ENCODE assay signal across 15 cellular contexts in the genomic region with DNA sequence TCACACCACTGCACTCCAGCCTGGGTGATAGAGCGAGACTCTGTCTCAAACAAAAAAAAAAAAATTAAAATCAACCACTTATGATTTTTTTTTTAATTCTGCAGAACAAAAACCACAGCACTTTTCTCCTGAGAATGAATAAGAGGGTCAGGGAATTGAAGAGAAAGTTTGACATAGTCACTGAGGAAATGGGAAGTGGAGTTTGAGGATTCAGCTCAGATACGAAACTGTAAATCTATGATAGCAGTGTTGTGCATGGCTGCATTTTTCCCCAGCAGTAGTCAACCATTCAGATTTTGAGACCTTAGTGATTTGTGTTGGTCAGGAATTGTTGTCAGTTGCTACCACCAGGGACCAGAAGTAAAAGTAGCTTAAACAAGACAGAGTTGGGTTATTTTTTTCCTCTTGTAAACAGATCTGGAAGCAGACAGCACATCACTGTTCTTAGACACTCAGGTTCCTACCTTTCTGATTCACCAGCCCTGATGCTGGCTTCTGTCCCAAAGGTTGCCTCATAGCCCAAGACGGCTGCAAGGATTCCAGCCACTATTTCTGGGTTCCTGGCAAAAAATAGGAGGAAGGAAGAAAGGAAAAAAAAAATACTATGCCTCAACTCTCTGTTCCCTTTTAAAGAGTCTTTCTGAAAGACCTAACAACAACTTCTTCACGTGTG. TPM values are rescaled to one million over a fixed set of nuclear protein-coding genes. Genes with fewer than 3 reads are reported as not detected.
"Had no signal": no experiment of that assay in that cellular context is flagged by ENCODE, and none has a peak within 500 bp of the region (broad histone marks: within the 10 kb centered on the region; RNA-seq: fewer than 3 reads in every experiment).

No MANE protein-coding gene starts in this region.

- ATAC-seq: gastrocnemius medialis, heart right ventricle, sciatic nerve had no signal

- H3K36me3 Mint-ChIP-seq: activated naive CD8-positive, alpha-beta T cell treated with anti-CD3 and anti-CD28 coated beads for 36 hours; mesothelial cell of epicardium had no signal

- H3K9me3 ChIP-seq: gastrocnemius medialis, heart right ventricle, stomach, testis had no signal

- H3K4me1 Mint-ChIP-seq: neural crest cell had no signal

- H3K4me1 ChIP-seq: gastrocnemius medialis had no signal

- H3K9me3 Mint-ChIP-seq: activated CD4-positive, alpha-beta T cell treated with anti-CD3 and anti-CD28 coated beads, Interleukin-2, amount 10 ng/mL, durations not matched to agents 7 days and 5 days; activated naive CD8-positive, alpha-beta T cell treated with anti-CD3 and anti-CD28 coated beads for 36 hours; endodermal cell; mesothelial cell of epicardium; neural crest cell had no signal

- H3K36me3 ChIP-seq: brain microvascular endothelial cell, gastrocnemius medialis, heart right ventricle, stomach had no signal

- H3K27me3 ChIP-seq: gastrocnemius medialis, stomach, testis had no signal

- H3K27ac Mint-ChIP-seq: activated CD4-positive, alpha-beta T cell treated with anti-CD3 and anti-CD28 coated beads, Interleukin-2, amount 10 ng/mL, durations not matched to agents 7 days and 5 days; activated naive CD8-positive, alpha-beta T cell treated with anti-CD3 and anti-CD28 coated beads for 36 hours; endodermal cell; mesothelial cell of epicardium had no signal

- H3K27ac ChIP-seq: brain microvascular endothelial cell, gastrocnemius medialis, stomach, testis had no signal

- DNase-seq: activated CD4-positive, alpha-beta T cell treated with anti-CD3 and anti-CD28 coated beads, Interleukin-2, amount 10 ng/mL, durations not matched to agents 7 days and 5 days; activated CD8-positive, alpha-beta memory T cell treated with anti-CD3 and anti-CD28 coated beads for 24 hours; activated naive CD8-positive, alpha-beta T cell treated with anti-CD3 and anti-CD28 coated beads for 36 hours; brain microvascular endothelial cell; endodermal cell; erythroblast; gastrocnemius medialis; heart right ventricle; stomach; T-helper 2 cell; testis had no signal

- H3K4me3 ChIP-seq: gastrocnemius medialis, heart right ventricle, stomach, testis had no signal

- H3K4me3 Mint-ChIP-seq: activated CD4-positive, alpha-beta T cell treated with anti-CD3 and anti-CD28 coated beads, Interleukin-2, amount 10 ng/mL, durations not matched to agents 7 days and 5 days; activated naive CD8-positive, alpha-beta T cell treated with anti-CD3 and anti-CD28 coated beads for 36 hours; endodermal cell; mesothelial cell of epicardium; neural crest cell had no signal

RNA-seq across cellular contexts. Expression of gene PILRA, which starts 20.1 kb away (rescaled TPM):
- total RNA-seq: dermis microvascular lymphatic vessel endothelial cell had no signal
